ENCODE assay signal across 15 cellular contexts in genomic region chr1:9350011-9350907, GRCh38. TPM values are rescaled to one million over a fixed set of nuclear protein-coding genes. Genes with fewer than 3 reads are reported as not detected.
DNase-seq lines count a peak whose midpoint lies in the region; ATAC-seq, FAIRE-seq and TF ChIP-seq lines count a peak whose summit lies in the region.
"Had no signal": no experiment of that assay in that cellular context is flagged by ENCODE, and none has a peak within 500 bp of the region (broad histone marks: within the 10 kb centered on the region; RNA-seq: fewer than 3 reads in every experiment).

No MANE protein-coding gene starts in this region.

- H3K36me3 ChIP-seq in ACC112 (ENCODE audit: insufficient read depth, low read length) (no peaks in the 10 kb centered on the region; the same call in 1 of the 2 replicates), MG63 (no peaks in the 10 kb centered on the region), esophagus muscularis mucosa (peaks cover 0 to under 1% (median 0%) of the 10 kb centered on the region in 4 donors), spleen (no peaks in the 10 kb centered on the region)
- peaks cover 0 to under 1% (median 0%) of the 10 kb centered on the region in 3 experiments for H3K36me3 ChIP-seq in naive thymus-derived CD4-positive, alpha-beta T cell (ENCODE audit: control insufficient read depth in 2 of 3, insufficient read depth in 3 of 3, low read length in 3 of 3)

- H3K27me3 ChIP-seq in ACC112 (ENCODE audit: insufficient read depth, low read length) (no peaks in the 10 kb centered on the region), MG63 (no peaks in the 10 kb centered on the region), esophagus muscularis mucosa (no peaks in the 10 kb centered on the region), spleen (replicated peaks in 1 of 7) (no peaks in the 10 kb centered on the region)
- H3K27me3 ChIP-seq in naive thymus-derived CD4-positive, alpha-beta T cell (ENCODE audit: control insufficient read depth in 2 of 2, insufficient read depth in 2 of 2, low read length in 2 of 2), result no peaks in the 10 kb centered on the region

- CTCF ChIA-PET in naive thymus-derived CD4-positive, alpha-beta T cell (lab: Charles Lee), result no interaction called here

- 56% methylated on average over 20 of the region's 20 CpGs for WGBS in esophagus muscularis mucosa
- 86 to 95% (median 93%) methylated on average over 16 to 20 of the region's 20 CpGs for WGBS in spleen, 5 donors

- TF ChIP-seq POLR2A in esophagus muscularis mucosa (IDR thresholded peaks at IDR 0.05; ENCODE audit: low read depth), result no peak
- no peak for TF ChIP-seq POLR2A in spleen (IDR thresholded peaks at IDR 0.05)

- H3K79me2 ChIP-seq in ACC112 (ENCODE audit: control insufficient read depth, insufficient read depth, low read length, unreplicated experiment), result peaks cover 37% of the 10 kb centered on the region

- peaks cover 0 to 14% (median 5%) of the 10 kb centered on the region in 7 donors for H3K4me1 Mint-ChIP-seq in naive thymus-derived CD4-positive, alpha-beta T cell

- no peak overlapping the region for H3K4me3 Mint-ChIP-seq in naive thymus-derived CD4-positive, alpha-beta T cell

- H3K4me3 ChIP-seq in ACC112 (ENCODE audit: low read depth, low read length) (0 out of 2 replicates have a peak overlapping the region, but pooled peaks have one; percentile 14), MG63 (no peak overlapping the region), esophagus muscularis mucosa (no peak overlapping the region), spleen (no peak overlapping the region)
- no peak overlapping the region for H3K4me3 ChIP-seq in naive thymus-derived CD4-positive, alpha-beta T cell (ENCODE audit: low read length)

- DNase-seq in MG63 (peak; percentile 13), esophagus muscularis mucosa (ENCODE audit: extremely low spot score) (no peak), GM19239 (ENCODE audit: insufficient read length, low spot score) (no peak), NCI-H1092 (lab: John Stamatoyannopoulos, UW) (no peak), spleen (no peak)
- DNase-seq in naive thymus-derived CD4-positive, alpha-beta T cell, result no peak
- DNase-seq: activated CD4-positive, CD25-positive, alpha-beta regulatory T cell; cerebellar nuclear complex; hippocampal formation; midbrain; MM.1S; NCI-H446 treated with DMSO at 0.1 percent for 48 hours had no signal

- intact Hi-C loops in esophagus muscularis mucosa (cut with DNase I), result no loop called here
- intact Hi-C loops in naive thymus-derived CD4-positive, alpha-beta T cell (cut with micrococcal nuclease), result no loop called here
- intact Hi-C loops in spleen (cut with DNase I; ENCODE audit: low total_unique reads), result no loop called here

- no peak for FAIRE-seq in GM19239 (lab: Jason Lieb, UNC)
- FAIRE-seq: G401.6 had no signal

- ATAC-seq in naive thymus-derived CD4-positive, alpha-beta T cell, result peak; percentile 26
- ATAC-seq in GM19328 (IDR thresholded peaks at IDR 0.05; ENCODE audit: unreplicated experiment), result no peak

- H3K27ac ChIP-seq in ACC112 (ENCODE audit: low read depth, low read length) (no peak overlapping the region), esophagus muscularis mucosa (replicated peaks in 1 of 4) (peak overlapping the region; percentile 28 to 46 (median 35)), spleen (no peak overlapping the region)
- no peak overlapping the region for H3K27ac ChIP-seq in naive thymus-derived CD4-positive, alpha-beta T cell (ENCODE audit: low read depth, low read length)

- no peak for TF ChIP-seq EP300 in esophagus muscularis mucosa (IDR thresholded peaks at IDR 0.05)

- H3K4me1 ChIP-seq in ACC112 (ENCODE audit: control insufficient read depth, insufficient read depth, low read length, unreplicated experiment) (peaks cover 13% of the 10 kb centered on the region), esophagus muscularis mucosa (peaks cover 24 to 100% (median 98%) of the 10 kb centered on the region in 4 donors), spleen (peaks cover 0 to 4% (median 0%) of the 10 kb centered on the region in 6 donors)
- no peaks in the 10 kb centered on the region for H3K4me1 ChIP-seq in naive thymus-derived CD4-positive, alpha-beta T cell (ENCODE audit: control insufficient read depth in 2 of 2, insufficient read depth in 2 of 2, low read length in 2 of 2)

- TF ChIP-seq CTCF in esophagus muscularis mucosa (IDR thresholded peaks at IDR 0.05) (no peak), spleen (IDR thresholded peaks at IDR 0.05 in 8 of 11, conservative IDR thresholded peaks at IDR 0.05 in 3 of 11) (no peak)

- no peaks in the 10 kb centered on the region for H3K27me3 Mint-ChIP-seq in naive thymus-derived CD4-positive, alpha-beta T cell

- H3K36me3 Mint-ChIP-seq in naive thymus-derived CD4-positive, alpha-beta T cell, result peaks cover 0 to 5% (median 3%) of the 10 kb centered on the region in 5 donors

- H3K9me3 Mint-ChIP-seq in naive thymus-derived CD4-positive, alpha-beta T cell, result no peaks in the 10 kb centered on the region

- H3K9me3 ChIP-seq in MG63, result no peaks in the 10 kb centered on the region
- H3K9me3 ChIP-seq in esophagus muscularis mucosa, result no peaks in the 10 kb centered on the region
- H3K9me3 ChIP-seq in naive thymus-derived CD4-positive, alpha-beta T cell (ENCODE audit: control insufficient read depth in 2 of 3, low read length in 3 of 3), result no peaks in the 10 kb centered on the region
- no peaks in the 10 kb centered on the region for H3K9me3 ChIP-seq in spleen

- peak overlapping the region in 2 of 9 donors; percentile 0 to 62 for H3K27ac Mint-ChIP-seq in naive thymus-derived CD4-positive, alpha-beta T cell

- POLR2A ChIA-PET in naive thymus-derived CD4-positive, alpha-beta T cell (lab: Charles Lee), result no interaction called here

- no peak overlapping the region for H2AFZ ChIP-seq in ACC112 (ENCODE audit: low read length, unreplicated experiment)

RNA-seq across cellular contexts. Expression of gene SPSB1, which starts 57.6 kb away (rescaled TPM):
- 6.4 and 11.4 TPM in 2 replicates for total RNA-seq in MG63 (2014; rRNA removed; shearing (Covaris generic); ENCODE audit: low replicate concordance)
- total RNA-seq in esophagus muscularis mucosa (100 to 1,000 TPM in 2 of 4 donors, 10 to 100 TPM in 2; 61.0 to 104 (median 97.4) TPM), spleen (1 to 10 TPM; 2.4 to 7.9 (median 5.3) TPM)
- 10 to 100 TPM in 1 of 5 experiments, 1 to 10 TPM in 4; 1.8 to 10.3 (median 1.9) TPM for total RNA-seq in naive thymus-derived CD4-positive, alpha-beta T cell
- polyA plus RNA-seq in naive thymus-derived CD4-positive, alpha-beta T cell, result 1 to 10 TPM; 1.4 to 2.8 TPM
- 1 to 10 TPM; 1.3 to 3.4 (median 2.7) TPM for polyA plus RNA-seq in spleen

Comparison
In these comparisons a context has a peak if more than half of its experiments do, and no peak if none do; other contexts are left out.
1. H3K27ac ChIP-seq: peak in esophagus muscularis mucosa (4 of 4); none in ACC112 (single experiment), naive thymus-derived CD4-positive, alpha-beta T cell (single experiment) and spleen (0 of 8).